29 cellular contexts compared by ENCODE assay signal in genomic region chr20:55266361-55266760, GRCh38.
"Had no signal": no experiment of that assay in that cellular context is flagged by ENCODE, and none has a peak within 500 bp of the region (broad histone marks: within the 10 kb centered on the region; RNA-seq: fewer than 3 reads in every experiment).

No MANE protein-coding gene starts in this region.

- H3K27me3 Mint-ChIP-seq: activated CD4-positive, alpha-beta memory T cell treated with anti-CD3 and anti-CD28 coated beads, Interleukin-2, amount 10 ng/mL, durations not matched to agents 7 days and 5 days; activated CD4-positive, alpha-beta T cell treated with anti-CD3 and anti-CD28 coated beads for 36 hours; activated CD4-positive, alpha-beta T cell treated with anti-CD3 and anti-CD28 coated beads, Interleukin-2, amount 10 ng/mL, durations not matched to agents 7 days and 5 days; activated naive CD4-positive, alpha-beta T cell treated with anti-CD3 and anti-CD28 coated beads, Interleukin-2, amount 10 ng/mL, durations not matched to agents 7 days and 5 days; activated naive CD8-positive, alpha-beta T cell treated with anti-CD3 and anti-CD28 coated beads, Interleukin-2, amount 10 ng/mL, durations not matched to agents 7 days and 5 days; activated T-cell treated with anti-CD3 and anti-CD28 coated beads, Interleukin-2, amount 50 U/mL, for 24 hours had no signal

- H3K4me1 Mint-ChIP-seq: activated CD4-positive, alpha-beta memory T cell treated with anti-CD3 and anti-CD28 coated beads, Interleukin-2, amount 10 ng/mL, durations not matched to agents 7 days and 5 days; activated CD4-positive, alpha-beta T cell treated with anti-CD3 and anti-CD28 coated beads for 36 hours; activated CD4-positive, alpha-beta T cell treated with anti-CD3 and anti-CD28 coated beads, Interleukin-2, amount 10 ng/mL, durations not matched to agents 7 days and 5 days; activated naive CD4-positive, alpha-beta T cell treated with anti-CD3 and anti-CD28 coated beads, Interleukin-2, amount 10 ng/mL, durations not matched to agents 7 days and 5 days; activated naive CD8-positive, alpha-beta T cell treated with anti-CD3 and anti-CD28 coated beads, Interleukin-2, amount 10 ng/mL, durations not matched to agents 7 days and 5 days had no signal

- H3K4me1 ChIP-seq: ascending aorta, breast epithelium, colonic mucosa, esophagus squamous epithelium, gastroesophageal sphincter had no signal

- ATAC-seq: activated CD4-positive, alpha-beta T cell treated with anti-CD3 and anti-CD28 coated beads for 36 hours; activated T-cell treated with anti-CD3 and anti-CD28 coated beads, Interleukin-2, amount 50 U/mL, for 72 hours; gastroesophageal sphincter; heart right ventricle had no signal

- H3K27ac Mint-ChIP-seq: activated CD4-positive, alpha-beta memory T cell treated with anti-CD3 and anti-CD28 coated beads, Interleukin-2, amount 10 ng/mL, durations not matched to agents 7 days and 5 days; activated CD4-positive, alpha-beta T cell treated with anti-CD3 and anti-CD28 coated beads for 36 hours; activated CD4-positive, alpha-beta T cell treated with anti-CD3 and anti-CD28 coated beads, Interleukin-2, amount 10 ng/mL, durations not matched to agents 7 days and 5 days; activated naive CD4-positive, alpha-beta T cell treated with anti-CD3 and anti-CD28 coated beads, Interleukin-2, amount 10 ng/mL, durations not matched to agents 7 days and 5 days; activated naive CD4-positive, alpha-beta T cell treated with anti-CD3 and anti-CD28 coated beads, Interleukin-2, amount 50 U/mL, for 72 hours; activated naive CD8-positive, alpha-beta T cell treated with anti-CD3 and anti-CD28 coated beads, Interleukin-2, amount 10 ng/mL, durations not matched to agents 7 days and 5 days; activated T-cell treated with anti-CD3 and anti-CD28 coated beads, Interleukin-2, amount 50 U/mL, for 24 hours; activated T-cell treated with anti-CD3 and anti-CD28 coated beads, Interleukin-2, amount 50 U/mL, for 72 hours; brain had no signal

- H3K79me2 ChIP-seq: hepatocyte had no signal

- DNase-seq: activated CD4-positive, alpha-beta memory T cell treated with anti-CD3 and anti-CD28 coated beads, Interleukin-2, amount 10 ng/mL, durations not matched to agents 7 days and 5 days; activated CD4-positive, alpha-beta T cell treated with anti-CD3 and anti-CD28 coated beads for 36 hours; activated CD4-positive, alpha-beta T cell treated with anti-CD3 and anti-CD28 coated beads, Interleukin-2, amount 10 ng/mL, durations not matched to agents 7 days and 5 days; activated CD4-positive, alpha-beta T cell treated with anti-CD3 and anti-CD28 coated beads, Interleukin-2, amount 50 U/mL, for 4 hours; activated CD4-positive, CD25-positive, alpha-beta regulatory T cell; activated CD4-positive, CD25-positive, alpha-beta regulatory T cell treated with anti-CD3 and anti-CD28 coated beads, Interleukin-2, amount 50 U/mL, for 72 hours; activated CD8-positive, alpha-beta memory T cell treated with anti-CD3 and anti-CD28 coated beads, Interleukin-2, amount 50 U/mL, for 48 hours; activated gamma-delta T cell; activated naive CD4-positive, alpha-beta T cell; activated naive CD4-positive, alpha-beta T cell treated with anti-CD3 and anti-CD28 coated beads, Interleukin-2, amount 10 ng/mL, durations not matched to agents 7 days and 5 days; activated naive CD8-positive, alpha-beta T cell treated with anti-CD3 and anti-CD28 coated beads, Interleukin-2, amount 10 ng/mL, durations not matched to agents 7 days and 5 days; activated T-cell treated with anti-CD3 and anti-CD28 coated beads for 4 hours; activated T-cell treated with anti-CD3 and anti-CD28 coated beads, Interleukin-2, amount 50 U/mL, for 24 hours; activated T-cell treated with anti-CD3 and anti-CD28 coated beads, Interleukin-2, amount 50 U/mL, for 72 hours; central memory CD4-positive, alpha-beta T cell; cerebellar nuclear complex; colonic mucosa; effector CD8-positive, alpha-beta T cell; esophagus squamous epithelium; foreskin melanocyte; heart right ventricle had no signal

- H3K9me3 Mint-ChIP-seq: activated CD4-positive, alpha-beta T cell treated with anti-CD3 and anti-CD28 coated beads, Interleukin-2, amount 10 ng/mL, durations not matched to agents 7 days and 5 days; activated naive CD4-positive, alpha-beta T cell treated with anti-CD3 and anti-CD28 coated beads, Interleukin-2, amount 10 ng/mL, durations not matched to agents 7 days and 5 days had no signal

- H3K4me3 Mint-ChIP-seq: activated CD4-positive, alpha-beta memory T cell treated with anti-CD3 and anti-CD28 coated beads, Interleukin-2, amount 10 ng/mL, durations not matched to agents 7 days and 5 days; activated CD4-positive, alpha-beta T cell treated with anti-CD3 and anti-CD28 coated beads for 36 hours; activated CD4-positive, alpha-beta T cell treated with anti-CD3 and anti-CD28 coated beads, Interleukin-2, amount 10 ng/mL, durations not matched to agents 7 days and 5 days; activated naive CD4-positive, alpha-beta T cell treated with anti-CD3 and anti-CD28 coated beads, Interleukin-2, amount 10 ng/mL, durations not matched to agents 7 days and 5 days; activated naive CD8-positive, alpha-beta T cell treated with anti-CD3 and anti-CD28 coated beads, Interleukin-2, amount 10 ng/mL, durations not matched to agents 7 days and 5 days; activated T-cell treated with anti-CD3 and anti-CD28 coated beads, Interleukin-2, amount 50 U/mL, for 24 hours; activated T-cell treated with anti-CD3 and anti-CD28 coated beads, Interleukin-2, amount 50 U/mL, for 72 hours; brain had no signal

- H3K27me3 ChIP-seq: ascending aorta, breast epithelium, cardiac muscle cell, colonic mucosa, esophagus squamous epithelium, gastroesophageal sphincter, heart right ventricle, hepatocyte had no signal

- H2AFZ ChIP-seq: hepatocyte had no signal

- H3K4me2 ChIP-seq: hepatocyte had no signal

- H3K36me3 ChIP-seq: ascending aorta, breast epithelium, cardiac muscle cell, colonic mucosa, esophagus squamous epithelium, gastroesophageal sphincter, heart right ventricle had no signal

- H3K27ac ChIP-seq: ascending aorta, breast epithelium, cardiac muscle cell, colonic mucosa, epithelial cell of prostate, esophagus squamous epithelium, gastroesophageal sphincter, heart right ventricle, hepatocyte had no signal

- H3K4me3 ChIP-seq: ascending aorta, breast epithelium, cardiac muscle cell, colonic mucosa, esophagus squamous epithelium, gastroesophageal sphincter, heart right ventricle, hepatocyte had no signal

- H3K36me3 Mint-ChIP-seq: activated naive CD4-positive, alpha-beta T cell treated with anti-CD3 and anti-CD28 coated beads, Interleukin-2, amount 10 ng/mL, durations not matched to agents 7 days and 5 days; activated naive CD8-positive, alpha-beta T cell treated with anti-CD3 and anti-CD28 coated beads, Interleukin-2, amount 10 ng/mL, durations not matched to agents 7 days and 5 days; brain had no signal

- H3K9me3 ChIP-seq: ascending aorta, breast epithelium, colonic mucosa, esophagus squamous epithelium, gastroesophageal sphincter, heart right ventricle had no signal
